Comparison of ENCODE assay signal across 2 cellular contexts in the genomic region with DNA sequence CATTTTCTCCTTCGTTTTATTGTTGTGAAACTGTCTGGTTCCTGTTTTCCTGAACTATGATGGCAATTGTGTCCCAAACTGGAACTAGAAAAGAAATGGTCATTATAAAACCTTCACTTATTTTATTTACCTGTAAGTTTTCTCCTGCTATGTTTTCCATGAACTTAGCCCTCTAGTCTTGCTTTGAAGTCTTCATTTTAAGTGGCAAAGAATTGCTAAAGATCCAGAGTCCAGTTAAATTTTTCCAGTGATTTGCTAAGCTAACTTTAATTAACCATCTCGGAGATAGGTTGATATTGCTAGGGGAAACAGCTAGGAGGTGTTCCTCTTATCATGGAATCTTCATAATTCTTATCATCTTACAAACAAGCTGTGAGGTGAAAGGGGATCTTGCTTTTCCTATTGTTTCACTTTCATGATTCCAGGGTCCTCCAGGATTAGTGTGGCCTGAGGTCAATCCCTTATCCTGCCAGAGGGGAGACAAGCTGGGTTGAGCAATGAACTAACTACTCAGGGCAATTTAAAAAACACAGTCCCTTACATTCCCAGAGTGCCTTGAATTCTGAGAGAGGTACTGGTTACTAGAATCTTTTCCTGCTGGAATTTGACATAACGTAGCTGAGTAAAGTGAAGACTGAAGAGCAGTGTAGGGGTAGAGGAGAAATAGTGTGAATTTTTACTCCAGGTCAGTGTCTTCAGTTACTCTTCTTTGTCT.
TF ChIP-seq lines count a peak whose summit lies in the region.

No MANE protein-coding gene starts in this region.

TF ChIP-seq in HCT116, 20 proteins besides CTCF, POLR2A, EP300 and RAD21 (continued from another document):
- no peak for TF ChIP-seq ZFX (IDR thresholded peaks at IDR 0.05)
- TF ChIP-seq SP1 (IDR thresholded peaks at IDR 0.05; ENCODE audit: low read depth): no peak
- TF ChIP-seq, protein P1, sequence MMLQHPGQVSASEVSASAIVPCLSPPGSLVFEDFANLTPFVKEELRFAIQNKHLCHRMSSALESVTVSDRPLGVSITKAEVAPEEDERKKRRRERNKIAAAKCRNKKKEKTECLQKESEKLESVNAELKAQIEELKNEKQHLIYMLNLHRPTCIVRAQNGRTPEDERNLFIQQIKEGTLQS (IDR thresholded peaks at IDR 0.05): no peak
- no peak for TF ChIP-seq SIN3A (IDR thresholded peaks at IDR 0.05; ENCODE audit: low read depth)
- TF ChIP-seq TCF7L2 (IDR thresholded peaks at IDR 0.05; ENCODE audit: borderline replicate concordance, extremely low read depth, insufficient read depth, insufficient read length): no peak
- no peak for TF ChIP-seq EZH2phosphoT487 (IDR thresholded peaks at IDR 0.05; ENCODE audit: borderline replicate concordance)
TF ChIP-seq in HCT116: peak in this region for 0.

TF ChIP-seq in GM12878, 131 proteins besides CTCF, POLR2A, EP300 and RAD21 (continued from another document):
- no peak for TF ChIP-seq NR2C2 (IDR thresholded peaks at IDR 0.05; ENCODE audit: borderline replicate concordance, control insufficient read depth, insufficient read length, low read depth)
